1 cellular context compared by ENCODE assay signal in the genomic region with DNA sequence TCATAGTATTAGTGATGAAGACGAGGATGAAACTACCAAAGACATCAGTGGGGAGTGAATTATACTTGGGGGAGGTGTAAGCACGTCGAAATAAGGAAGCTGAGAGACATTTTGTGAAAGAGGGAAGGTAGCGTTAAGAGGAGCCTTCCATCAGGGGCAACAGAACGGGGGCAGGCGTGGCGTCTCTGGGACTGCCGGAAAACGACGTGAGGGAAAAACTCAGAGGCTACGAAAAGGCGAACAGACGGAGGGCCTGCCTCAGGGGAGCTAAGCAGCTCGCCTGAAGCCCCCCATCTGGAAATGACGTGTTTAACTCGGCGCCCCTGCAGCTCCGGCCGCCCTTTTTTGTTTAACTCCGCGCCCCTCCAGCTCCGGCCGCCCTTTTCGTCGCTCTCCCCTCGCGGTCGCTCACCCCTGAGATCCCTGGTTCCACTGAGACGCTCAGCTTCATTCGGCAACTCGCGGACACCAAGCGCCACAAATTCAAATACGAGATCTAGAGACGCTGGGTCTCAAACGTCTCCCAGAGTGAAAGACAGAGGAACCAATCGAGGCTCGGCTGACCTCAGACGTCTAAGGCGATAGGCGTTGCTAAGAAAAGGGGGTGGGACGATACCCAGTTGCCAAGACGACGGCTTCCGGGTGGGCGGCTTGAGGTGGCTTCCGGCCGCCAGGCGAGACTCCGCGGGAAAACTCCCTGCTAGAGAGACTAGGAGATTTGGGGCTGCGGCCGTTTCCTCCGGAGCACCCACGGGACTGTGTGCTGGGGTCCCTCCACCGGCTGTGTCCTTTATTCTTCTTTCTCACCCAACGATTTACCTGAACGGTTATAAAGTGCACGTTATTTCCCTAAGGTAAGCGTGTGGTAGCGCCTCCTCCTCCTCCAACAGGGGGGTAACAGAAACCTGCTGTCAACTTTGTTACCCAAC.
TF ChIP-seq lines count a peak whose summit lies in the region.

No MANE protein-coding gene starts in this region.

TF ChIP-seq in K562, 482 proteins besides CTCF, POLR2A, EP300 and RAD21 (continued from another document and continues in another):
- TF ChIP-seq, protein P1, sequence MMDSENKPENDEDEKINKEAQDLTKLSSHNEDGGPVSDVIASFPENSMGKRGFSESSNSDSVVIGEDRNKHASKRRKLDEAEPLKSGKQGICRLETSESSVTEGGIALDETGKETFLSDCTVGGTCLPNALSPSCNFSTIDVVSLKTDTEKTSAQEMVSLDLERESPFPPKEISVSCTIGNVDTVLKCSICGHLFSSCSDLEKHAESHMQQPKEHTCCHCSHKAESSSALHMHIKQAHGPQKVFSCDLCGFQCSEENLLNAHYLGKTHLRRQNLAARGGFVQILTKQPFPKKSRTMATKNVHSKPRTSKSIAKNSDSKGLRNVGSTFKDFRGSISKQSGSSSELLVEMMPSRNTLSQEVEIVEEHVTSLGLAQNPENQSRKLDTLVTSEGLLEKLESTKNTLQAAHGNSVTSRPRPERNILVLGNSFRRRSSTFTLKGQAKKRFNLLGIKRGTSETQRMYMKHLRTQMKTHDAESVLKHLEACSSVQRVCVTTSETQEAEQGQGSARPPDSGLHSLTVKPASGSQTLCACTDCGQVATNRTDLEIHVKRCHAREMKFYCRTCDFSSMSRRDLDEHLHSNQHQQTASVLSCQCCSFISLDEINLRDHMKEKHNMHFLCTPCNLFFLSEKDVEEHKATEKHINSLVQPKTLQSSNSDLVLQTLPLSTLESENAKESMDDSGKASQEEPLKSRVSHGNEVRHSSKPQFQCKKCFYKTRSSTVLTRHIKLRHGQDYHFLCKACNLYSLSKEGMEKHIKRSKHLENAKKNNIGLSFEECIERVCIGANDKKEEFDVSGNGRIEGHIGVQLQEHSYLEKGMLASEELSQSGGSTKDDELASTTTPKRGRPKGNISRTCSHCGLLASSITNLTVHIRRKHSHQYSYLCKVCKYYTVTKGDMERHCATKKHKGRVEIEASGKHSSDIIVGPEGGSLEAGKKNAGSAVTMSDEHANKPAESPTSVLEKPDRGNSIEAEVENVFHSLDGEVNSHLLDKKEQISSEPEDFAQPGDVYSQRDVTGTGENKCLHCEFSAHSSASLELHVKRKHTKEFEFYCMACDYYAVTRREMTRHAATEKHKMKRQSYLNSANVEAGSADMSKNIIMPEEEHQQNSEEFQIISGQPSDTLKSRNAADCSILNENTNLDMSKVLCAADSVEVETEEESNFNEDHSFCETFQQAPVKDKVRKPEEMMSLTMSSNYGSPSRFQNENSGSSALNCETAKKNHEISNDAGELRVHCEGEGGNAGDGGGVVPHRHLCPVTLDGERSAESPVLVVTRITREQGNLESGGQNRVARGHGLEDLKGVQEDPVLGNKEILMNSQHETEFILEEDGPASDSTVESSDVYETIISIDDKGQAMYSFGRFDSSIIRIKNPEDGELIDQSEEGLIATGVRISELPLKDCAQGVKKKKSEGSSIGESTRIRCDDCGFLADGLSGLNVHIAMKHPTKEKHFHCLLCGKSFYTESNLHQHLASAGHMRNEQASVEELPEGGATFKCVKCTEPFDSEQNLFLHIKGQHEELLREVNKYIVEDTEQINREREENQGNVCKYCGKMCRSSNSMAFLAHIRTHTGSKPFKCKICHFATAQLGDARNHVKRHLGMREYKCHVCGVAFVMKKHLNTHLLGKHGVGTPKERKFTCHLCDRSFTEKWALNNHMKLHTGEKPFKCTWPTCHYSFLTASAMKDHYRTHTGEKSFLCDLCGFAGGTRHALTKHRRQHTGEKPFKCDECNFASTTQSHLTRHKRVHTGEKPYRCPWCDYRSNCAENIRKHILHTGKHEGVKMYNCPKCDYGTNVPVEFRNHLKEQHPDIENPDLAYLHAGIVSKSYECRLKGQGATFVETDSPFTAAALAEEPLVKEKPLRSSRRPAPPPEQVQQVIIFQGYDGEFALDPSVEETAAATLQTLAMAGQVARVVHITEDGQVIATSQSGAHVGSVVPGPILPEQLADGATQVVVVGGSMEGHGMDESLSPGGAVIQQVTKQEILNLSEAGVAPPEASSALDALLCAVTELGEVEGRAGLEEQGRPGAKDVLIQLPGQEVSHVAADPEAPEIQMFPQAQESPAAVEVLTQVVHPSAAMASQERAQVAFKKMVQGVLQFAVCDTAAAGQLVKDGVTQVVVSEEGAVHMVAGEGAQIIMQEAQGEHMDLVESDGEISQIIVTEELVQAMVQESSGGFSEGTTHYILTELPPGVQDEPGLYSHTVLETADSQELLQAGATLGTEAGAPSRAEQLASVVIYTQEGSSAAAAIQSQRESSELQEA (IDR thresholded peaks at IDR 0.05; ENCODE audit: low read depth) = no peak
- TF ChIP-seq ZNF24 (IDR thresholded peaks at IDR 0.05) = no peak
- peak in 1 of 2 experiments; percentile 95; a peak in 2 of 4 replicates for TF ChIP-seq CSDE1 (IDR thresholded peaks at IDR 0.05)
- TF ChIP-seq POLR3G (IDR thresholded peaks at IDR 0.05; ENCODE audit: extremely low read depth, insufficient read length, insufficient replicate concordance) = no peak
- TF ChIP-seq MYNN (IDR thresholded peaks at IDR 0.05) = no peak
- no peak for TF ChIP-seq MYNN (CRISPR knock-in tag; IDR thresholded peaks at IDR 0.05)
- TF ChIP-seq, protein P2, sequence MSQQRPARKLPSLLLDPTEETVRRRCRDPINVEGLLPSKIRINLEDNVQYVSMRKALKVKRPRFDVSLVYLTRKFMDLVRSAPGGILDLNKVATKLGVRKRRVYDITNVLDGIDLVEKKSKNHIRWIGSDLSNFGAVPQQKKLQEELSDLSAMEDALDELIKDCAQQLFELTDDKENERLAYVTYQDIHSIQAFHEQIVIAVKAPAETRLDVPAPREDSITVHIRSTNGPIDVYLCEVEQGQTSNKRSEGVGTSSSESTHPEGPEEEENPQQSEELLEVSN (IDR thresholded peaks at IDR 0.05; ENCODE audit: borderline replicate concordance in 1 of 2, extremely low read depth in 1 of 2, insufficient read depth in 1 of 2, insufficient read length in 1 of 2, low read depth in 1 of 2, low read length in 1 of 2, poor library complexity in 1 of 2, severe bottlenecking in 1 of 2) = peak; percentile 67 to 79
- TF ChIP-seq, protein P3, sequence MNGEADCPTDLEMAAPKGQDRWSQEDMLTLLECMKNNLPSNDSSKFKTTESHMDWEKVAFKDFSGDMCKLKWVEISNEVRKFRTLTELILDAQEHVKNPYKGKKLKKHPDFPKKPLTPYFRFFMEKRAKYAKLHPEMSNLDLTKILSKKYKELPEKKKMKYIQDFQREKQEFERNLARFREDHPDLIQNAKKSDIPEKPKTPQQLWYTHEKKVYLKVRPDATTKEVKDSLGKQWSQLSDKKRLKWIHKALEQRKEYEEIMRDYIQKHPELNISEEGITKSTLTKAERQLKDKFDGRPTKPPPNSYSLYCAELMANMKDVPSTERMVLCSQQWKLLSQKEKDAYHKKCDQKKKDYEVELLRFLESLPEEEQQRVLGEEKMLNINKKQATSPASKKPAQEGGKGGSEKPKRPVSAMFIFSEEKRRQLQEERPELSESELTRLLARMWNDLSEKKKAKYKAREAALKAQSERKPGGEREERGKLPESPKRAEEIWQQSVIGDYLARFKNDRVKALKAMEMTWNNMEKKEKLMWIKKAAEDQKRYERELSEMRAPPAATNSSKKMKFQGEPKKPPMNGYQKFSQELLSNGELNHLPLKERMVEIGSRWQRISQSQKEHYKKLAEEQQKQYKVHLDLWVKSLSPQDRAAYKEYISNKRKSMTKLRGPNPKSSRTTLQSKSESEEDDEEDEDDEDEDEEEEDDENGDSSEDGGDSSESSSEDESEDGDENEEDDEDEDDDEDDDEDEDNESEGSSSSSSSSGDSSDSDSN (IDR thresholded peaks at IDR 0.05; ENCODE audit: borderline replicate concordance in 1 of 2, low read depth in 2 of 2, low read length in 2 of 2) = 0 out of 4 replicates have a peak, but pooled peaks of 1 of the 2 experiments have one; percentile 26
- no peak for TF ChIP-seq NELFE (IDR thresholded peaks at IDR 0.05; ENCODE audit: insufficient read depth, insufficient read length)
- TF ChIP-seq, protein P4, sequence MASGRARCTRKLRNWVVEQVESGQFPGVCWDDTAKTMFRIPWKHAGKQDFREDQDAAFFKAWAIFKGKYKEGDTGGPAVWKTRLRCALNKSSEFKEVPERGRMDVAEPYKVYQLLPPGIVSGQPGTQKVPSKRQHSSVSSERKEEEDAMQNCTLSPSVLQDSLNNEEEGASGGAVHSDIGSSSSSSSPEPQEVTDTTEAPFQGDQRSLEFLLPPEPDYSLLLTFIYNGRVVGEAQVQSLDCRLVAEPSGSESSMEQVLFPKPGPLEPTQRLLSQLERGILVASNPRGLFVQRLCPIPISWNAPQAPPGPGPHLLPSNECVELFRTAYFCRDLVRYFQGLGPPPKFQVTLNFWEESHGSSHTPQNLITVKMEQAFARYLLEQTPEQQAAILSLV (tag; IDR thresholded peaks at IDR 0.05) = no peak
- TF ChIP-seq HDAC1 (IDR thresholded peaks at IDR 0.05) = no peak; a peak in 2 of 4 replicates
- TF ChIP-seq, protein P5, sequence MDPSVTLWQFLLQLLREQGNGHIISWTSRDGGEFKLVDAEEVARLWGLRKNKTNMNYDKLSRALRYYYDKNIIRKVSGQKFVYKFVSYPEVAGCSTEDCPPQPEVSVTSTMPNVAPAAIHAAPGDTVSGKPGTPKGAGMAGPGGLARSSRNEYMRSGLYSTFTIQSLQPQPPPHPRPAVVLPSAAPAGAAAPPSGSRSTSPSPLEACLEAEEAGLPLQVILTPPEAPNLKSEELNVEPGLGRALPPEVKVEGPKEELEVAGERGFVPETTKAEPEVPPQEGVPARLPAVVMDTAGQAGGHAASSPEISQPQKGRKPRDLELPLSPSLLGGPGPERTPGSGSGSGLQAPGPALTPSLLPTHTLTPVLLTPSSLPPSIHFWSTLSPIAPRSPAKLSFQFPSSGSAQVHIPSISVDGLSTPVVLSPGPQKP (CRISPR knock-in tag; IDR thresholded peaks at IDR 0.05) = no peak
- TF ChIP-seq ZNF282 (CRISPR knock-in tag; IDR thresholded peaks at IDR 0.05) = no peak
- no peak for TF ChIP-seq TCF3 (CRISPR knock-in tag; IDR thresholded peaks at IDR 0.05)
- TF ChIP-seq, protein P6, sequence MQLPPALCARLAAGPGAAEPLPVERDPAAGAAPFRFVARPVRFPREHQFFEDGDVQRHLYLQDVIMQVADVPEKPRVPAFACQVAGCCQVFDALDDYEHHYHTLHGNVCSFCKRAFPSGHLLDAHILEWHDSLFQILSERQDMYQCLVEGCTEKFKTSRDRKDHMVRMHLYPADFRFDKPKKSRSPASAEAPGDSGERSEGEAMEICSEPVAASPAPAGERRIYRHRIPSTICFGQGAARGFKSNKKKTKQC (CRISPR knock-in tag; IDR thresholded peaks at IDR 0.05) = no peak
- TF ChIP-seq, protein P7, sequence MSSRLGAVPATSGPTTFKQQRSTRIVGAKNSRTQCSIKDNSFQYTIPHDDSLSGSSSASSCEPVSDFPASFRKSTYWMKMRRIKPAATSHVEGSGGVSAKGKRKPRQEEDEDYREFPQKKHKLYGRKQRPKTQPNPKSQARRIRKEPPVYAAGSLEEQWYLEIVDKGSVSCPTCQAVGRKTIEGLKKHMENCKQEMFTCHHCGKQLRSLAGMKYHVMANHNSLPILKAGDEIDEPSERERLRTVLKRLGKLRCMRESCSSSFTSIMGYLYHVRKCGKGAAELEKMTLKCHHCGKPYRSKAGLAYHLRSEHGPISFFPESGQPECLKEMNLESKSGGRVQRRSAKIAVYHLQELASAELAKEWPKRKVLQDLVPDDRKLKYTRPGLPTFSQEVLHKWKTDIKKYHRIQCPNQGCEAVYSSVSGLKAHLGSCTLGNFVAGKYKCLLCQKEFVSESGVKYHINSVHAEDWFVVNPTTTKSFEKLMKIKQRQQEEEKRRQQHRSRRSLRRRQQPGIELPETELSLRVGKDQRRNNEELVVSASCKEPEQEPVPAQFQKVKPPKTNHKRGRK (tag; IDR thresholded peaks at IDR 0.05) = no peak
- no peak for TF ChIP-seq ZNF76 (CRISPR knock-in tag; IDR thresholded peaks at IDR 0.05; ENCODE audit: borderline replicate concordance)
- TF ChIP-seq TBL1XR1 (IDR thresholded peaks at IDR 0.05; ENCODE audit: low read length in 2 of 2) = no peak
- TF ChIP-seq, protein P8, sequence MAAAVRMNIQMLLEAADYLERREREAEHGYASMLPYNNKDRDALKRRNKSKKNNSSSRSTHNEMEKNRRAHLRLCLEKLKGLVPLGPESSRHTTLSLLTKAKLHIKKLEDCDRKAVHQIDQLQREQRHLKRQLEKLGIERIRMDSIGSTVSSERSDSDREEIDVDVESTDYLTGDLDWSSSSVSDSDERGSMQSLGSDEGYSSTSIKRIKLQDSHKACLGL (CRISPR knock-in tag; IDR thresholded peaks at IDR 0.05; ENCODE audit: borderline replicate concordance, poor library complexity, severe bottlenecking) = no peak
- no peak for TF ChIP-seq ZZZ3 (IDR thresholded peaks at IDR 0.05)
- no peak for TF ChIP-seq GATAD2B (IDR thresholded peaks at IDR 0.05; ENCODE audit: borderline replicate concordance)
- TF ChIP-seq, protein P9, sequence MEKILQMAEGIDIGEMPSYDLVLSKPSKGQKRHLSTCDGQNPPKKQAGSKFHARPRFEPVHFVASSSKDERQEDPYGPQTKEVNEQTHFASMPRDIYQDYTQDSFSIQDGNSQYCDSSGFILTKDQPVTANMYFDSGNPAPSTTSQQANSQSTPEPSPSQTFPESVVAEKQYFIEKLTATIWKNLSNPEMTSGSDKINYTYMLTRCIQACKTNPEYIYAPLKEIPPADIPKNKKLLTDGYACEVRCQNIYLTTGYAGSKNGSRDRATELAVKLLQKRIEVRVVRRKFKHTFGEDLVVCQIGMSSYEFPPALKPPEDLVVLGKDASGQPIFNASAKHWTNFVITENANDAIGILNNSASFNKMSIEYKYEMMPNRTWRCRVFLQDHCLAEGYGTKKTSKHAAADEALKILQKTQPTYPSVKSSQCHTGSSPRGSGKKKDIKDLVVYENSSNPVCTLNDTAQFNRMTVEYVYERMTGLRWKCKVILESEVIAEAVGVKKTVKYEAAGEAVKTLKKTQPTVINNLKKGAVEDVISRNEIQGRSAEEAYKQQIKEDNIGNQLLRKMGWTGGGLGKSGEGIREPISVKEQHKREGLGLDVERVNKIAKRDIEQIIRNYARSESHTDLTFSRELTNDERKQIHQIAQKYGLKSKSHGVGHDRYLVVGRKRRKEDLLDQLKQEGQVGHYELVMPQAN (IDR thresholded peaks at IDR 0.05; ENCODE audit: borderline replicate concordance) = peak; percentile 56; the same call in 1 of the 2 replicates
- TF ChIP-seq, protein P10, sequence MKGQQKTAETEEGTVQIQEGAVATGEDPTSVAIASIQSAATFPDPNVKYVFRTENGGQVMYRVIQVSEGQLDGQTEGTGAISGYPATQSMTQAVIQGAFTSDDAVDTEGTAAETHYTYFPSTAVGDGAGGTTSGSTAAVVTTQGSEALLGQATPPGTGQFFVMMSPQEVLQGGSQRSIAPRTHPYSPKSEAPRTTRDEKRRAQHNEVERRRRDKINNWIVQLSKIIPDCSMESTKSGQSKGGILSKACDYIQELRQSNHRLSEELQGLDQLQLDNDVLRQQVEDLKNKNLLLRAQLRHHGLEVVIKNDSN (CRISPR knock-in tag; IDR thresholded peaks at IDR 0.05) = no peak
- TF ChIP-seq MCM7 (IDR thresholded peaks at IDR 0.05) = no peak
- TF ChIP-seq, protein P11, sequence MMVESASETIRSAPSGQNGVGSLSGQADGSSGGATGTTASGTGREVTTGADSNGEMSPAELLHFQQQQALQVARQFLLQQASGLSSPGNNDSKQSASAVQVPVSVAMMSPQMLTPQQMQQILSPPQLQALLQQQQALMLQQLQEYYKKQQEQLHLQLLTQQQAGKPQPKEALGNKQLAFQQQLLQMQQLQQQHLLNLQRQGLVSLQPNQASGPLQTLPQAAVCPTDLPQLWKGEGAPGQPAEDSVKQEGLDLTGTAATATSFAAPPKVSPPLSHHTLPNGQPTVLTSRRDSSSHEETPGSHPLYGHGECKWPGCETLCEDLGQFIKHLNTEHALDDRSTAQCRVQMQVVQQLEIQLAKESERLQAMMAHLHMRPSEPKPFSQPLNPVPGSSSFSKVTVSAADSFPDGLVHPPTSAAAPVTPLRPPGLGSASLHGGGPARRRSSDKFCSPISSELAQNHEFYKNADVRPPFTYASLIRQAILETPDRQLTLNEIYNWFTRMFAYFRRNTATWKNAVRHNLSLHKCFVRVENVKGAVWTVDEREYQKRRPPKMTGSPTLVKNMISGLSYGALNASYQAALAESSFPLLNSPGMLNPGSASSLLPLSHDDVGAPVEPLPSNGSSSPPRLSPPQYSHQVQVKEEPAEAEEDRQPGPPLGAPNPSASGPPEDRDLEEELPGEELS (CRISPR knock-in tag; IDR thresholded peaks at IDR 0.05; ENCODE audit: borderline replicate concordance) = no peak
- TF ChIP-seq JUNB (CRISPR knock-in tag; conservative IDR thresholded peaks at IDR 0.05) = no peak
- peak; percentile 89 for TF ChIP-seq ELF1 (tag; IDR thresholded peaks at IDR 0.05)
- no peak for TF ChIP-seq KDM1A (IDR thresholded peaks at IDR 0.05)
- TF ChIP-seq KAT8 (IDR thresholded peaks at IDR 0.05; ENCODE audit: low read depth) = no peak
